ENCODE assay signal across 19 cellular contexts in genomic region chr1:2468540-2468939, GRCh38. TPM values are rescaled to one million over a fixed set of nuclear protein-coding genes. Genes with fewer than 3 reads are reported as not detected.
A peak's percentile ranks its signal among the peaks of the same experiment; 100 is the strongest.
DNase-seq lines count a peak whose midpoint lies in the region; ATAC-seq, FAIRE-seq and TF ChIP-seq lines count a peak whose summit lies in the region.
"Had no signal": no experiment of that assay in that cellular context is flagged by ENCODE, and none has a peak within 500 bp of the region (broad histone marks: within the 10 kb centered on the region; RNA-seq: fewer than 3 reads in every experiment).

No MANE protein-coding gene starts in this region.

- no TSS peak for BruUV-seq in Panc1 (replicated peaks; lab: Mats Ljungman, UMichigan)

- in situ Hi-C loops in Panc1 (cut with HindIII; ENCODE audit: low pct_unique_long_range_greater_than_20kb, low sequenced_read_pairs): no loop called here

- CTCF ChIA-PET in A549 (lab: Yijun Ruan, JAX) (interaction anchor here (1.0 to 4.6 kb wide), 6 partner anchors 8 to 58 kb away, joined by 3 to 27 read pairs (median 4); no protein-coding TSS in a partner anchor), GM10248 (lab: Yijun Ruan, JAX) (no interaction called here), Panc1 (lab: Charles Lee) (interaction anchor here (0.6 kb wide), 1 partner anchor 42 kb away, joined by 3 read pairs; no protein-coding TSS in a partner anchor)

- POLR2A ChIA-PET in A549 (lab: Yijun Ruan, JAX) (no interaction called here), GM10248 (lab: Yijun Ruan, JAX) (no interaction called here), Panc1 (lab: Charles Lee) (no interaction called here)

- 35% methylated on average over 8 of the region's 10 CpGs for WGBS in A549 (ENCODE audit: missing lambda C conversion rate)

- intact Hi-C loops in Panc1 (cut with micrococcal nuclease; ENCODE audit: unreplicated experiment): loop anchor here (10.0 kb wide), 1 partner anchor 76 kb away; no protein-coding TSS in a partner anchor

- peaks cover 8% of the 10 kb centered on the region; the same call in 2 of the 3 replicates for H3K4me1 ChIP-seq in A549
- peaks cover 91% of the 10 kb centered on the region for H3K4me1 ChIP-seq in Panc1 (ENCODE audit: control insufficient read depth, insufficient read depth, low read length)
- no peaks in the 10 kb centered on the region for H3K4me1 ChIP-seq in endocrine pancreas (ENCODE audit: control insufficient read depth, insufficient read depth, low read length)
- H3K4me1 ChIP-seq: HAP-1, SJCRH30 had no signal

- no peak for TF ChIP-seq EP300 in A549 (IDR thresholded peaks at IDR 0.05)

- H3K9me3 ChIP-seq in A549: no peaks in the 10 kb centered on the region
- no peaks in the 10 kb centered on the region for H3K9me3 ChIP-seq in Panc1 (ENCODE audit: control insufficient read depth, insufficient read depth, low read depth, low read length)
- H3K9me3 ChIP-seq in endocrine pancreas (ENCODE audit: control insufficient read depth, low read length): no peaks in the 10 kb centered on the region
- H3K9me3 ChIP-seq: HAP-1, SJCRH30 had no signal

- no peaks in the 10 kb centered on the region for H3K27me3 ChIP-seq in Panc1 (ENCODE audit: control insufficient read depth, insufficient read depth, low read length)
- H3K27me3 ChIP-seq in endocrine pancreas (ENCODE audit: control insufficient read depth, insufficient read depth, low read length): no peaks in the 10 kb centered on the region

- H3K4me3 ChIP-seq in A549 (no peak overlapping the region), Panc1 (ENCODE audit: low read depth in 2 of 2, low read length in 2 of 2) (peak overlapping the region; percentile 51 to 67), endocrine pancreas (ENCODE audit: control insufficient read depth, insufficient read depth, low read length) (peak overlapping the region; percentile 22)
- H3K4me3 ChIP-seq: HAP-1, K562, SJCRH30 had no signal

- ATAC-seq in A549 (peak; percentile 14 to 43; a peak in 3 of 6 replicates), Panc1 (peak; percentile 20)
- ATAC-seq: T-helper 17 cell had no signal

- no peak overlapping the region for H3K4me2 ChIP-seq in A549

- no peak overlapping the region for H3K27ac ChIP-seq in A549
- H3K27ac ChIP-seq in Panc1 (ENCODE audit: low read length): peak overlapping the region; percentile 71
- H3K27ac ChIP-seq: SJCRH30 had no signal

- no peak for TF ChIP-seq POLR2A in A549 (IDR thresholded peaks at IDR 0.05; ENCODE audit: low read length)

- H3K36me3 ChIP-seq in Panc1 (ENCODE audit: control insufficient read depth, insufficient read depth, low read length): no peaks in the 10 kb centered on the region
- H3K36me3 ChIP-seq in endocrine pancreas (ENCODE audit: control insufficient read depth, insufficient read depth, low read length): no peaks in the 10 kb centered on the region
- H3K36me3 ChIP-seq: HAP-1, SJCRH30 had no signal

- no peak for FAIRE-seq in A549 (lab: Jason Lieb, UNC)
- FAIRE-seq: K562 had no signal

- DNase-seq in A549 (ENCODE audit: low read depth in 1 of 2, low spot score in 1 of 2): peak in 1 of 2 experiments; percentile 37
- peak; percentile 44 for DNase-seq in GM10248 (ENCODE audit: extremely low spot score)
- no peak for DNase-seq in Panc1 (ENCODE audit: low read depth, low spot score)
- DNase-seq in NCI-H524 treated with DMSO at 0.1 percent for 48 hours (lab: John Stamatoyannopoulos, UW): no peak
- DNase-seq in A172 (ENCODE audit: low spot score): no peak
- no peak for DNase-seq in inferior parietal cortex (ENCODE audit: extremely low spot score)
- DNase-seq: COR-L47, DMS153, EL, NCI-H1105 treated with DMSO at 0.1 percent for 48 hours, NCI-H1694, NCI-H2107, NCI-H510A, NCI-H774 had no signal

- peak in 1 of 2 experiments; percentile 26; a peak in 1 of 5 replicates for TF ChIP-seq RAD21 in A549 (conservative IDR thresholded peaks at IDR 0.05 in 1 of 2, IDR thresholded peaks at IDR 0.05 in 1 of 2)

- peak overlapping the region; percentile 50 for H3K9ac ChIP-seq in endocrine pancreas (ENCODE audit: control insufficient read depth, insufficient read depth, low read length)

- TF ChIP-seq CTCF in A549 (IDR thresholded peaks at IDR 0.05) (no peak), GM10248 (IDR thresholded peaks at IDR 0.05; ENCODE audit: control extremely low read depth, extremely low read depth, low read depth, missing control alignments) (no peak), Panc1 (IDR thresholded peaks at IDR 0.05) (no peak; the same call in 1 of the 2 replicates)

TF ChIP-seq in A549, 52 proteins besides CTCF, POLR2A, EP300 and RAD21:
- TF ChIP-seq ZSCAN20 (CRISPR knock-in tag; IDR thresholded peaks at IDR 0.05) (no peak), HEYL (CRISPR knock-in tag; IDR thresholded peaks at IDR 0.05) (no peak)
- TF ChIP-seq, protein P1, sequence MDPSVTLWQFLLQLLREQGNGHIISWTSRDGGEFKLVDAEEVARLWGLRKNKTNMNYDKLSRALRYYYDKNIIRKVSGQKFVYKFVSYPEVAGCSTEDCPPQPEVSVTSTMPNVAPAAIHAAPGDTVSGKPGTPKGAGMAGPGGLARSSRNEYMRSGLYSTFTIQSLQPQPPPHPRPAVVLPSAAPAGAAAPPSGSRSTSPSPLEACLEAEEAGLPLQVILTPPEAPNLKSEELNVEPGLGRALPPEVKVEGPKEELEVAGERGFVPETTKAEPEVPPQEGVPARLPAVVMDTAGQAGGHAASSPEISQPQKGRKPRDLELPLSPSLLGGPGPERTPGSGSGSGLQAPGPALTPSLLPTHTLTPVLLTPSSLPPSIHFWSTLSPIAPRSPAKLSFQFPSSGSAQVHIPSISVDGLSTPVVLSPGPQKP (IDR thresholded peaks at IDR 0.05; ENCODE audit: low read depth, low read length): no peak
- TF ChIP-seq, protein P2, sequence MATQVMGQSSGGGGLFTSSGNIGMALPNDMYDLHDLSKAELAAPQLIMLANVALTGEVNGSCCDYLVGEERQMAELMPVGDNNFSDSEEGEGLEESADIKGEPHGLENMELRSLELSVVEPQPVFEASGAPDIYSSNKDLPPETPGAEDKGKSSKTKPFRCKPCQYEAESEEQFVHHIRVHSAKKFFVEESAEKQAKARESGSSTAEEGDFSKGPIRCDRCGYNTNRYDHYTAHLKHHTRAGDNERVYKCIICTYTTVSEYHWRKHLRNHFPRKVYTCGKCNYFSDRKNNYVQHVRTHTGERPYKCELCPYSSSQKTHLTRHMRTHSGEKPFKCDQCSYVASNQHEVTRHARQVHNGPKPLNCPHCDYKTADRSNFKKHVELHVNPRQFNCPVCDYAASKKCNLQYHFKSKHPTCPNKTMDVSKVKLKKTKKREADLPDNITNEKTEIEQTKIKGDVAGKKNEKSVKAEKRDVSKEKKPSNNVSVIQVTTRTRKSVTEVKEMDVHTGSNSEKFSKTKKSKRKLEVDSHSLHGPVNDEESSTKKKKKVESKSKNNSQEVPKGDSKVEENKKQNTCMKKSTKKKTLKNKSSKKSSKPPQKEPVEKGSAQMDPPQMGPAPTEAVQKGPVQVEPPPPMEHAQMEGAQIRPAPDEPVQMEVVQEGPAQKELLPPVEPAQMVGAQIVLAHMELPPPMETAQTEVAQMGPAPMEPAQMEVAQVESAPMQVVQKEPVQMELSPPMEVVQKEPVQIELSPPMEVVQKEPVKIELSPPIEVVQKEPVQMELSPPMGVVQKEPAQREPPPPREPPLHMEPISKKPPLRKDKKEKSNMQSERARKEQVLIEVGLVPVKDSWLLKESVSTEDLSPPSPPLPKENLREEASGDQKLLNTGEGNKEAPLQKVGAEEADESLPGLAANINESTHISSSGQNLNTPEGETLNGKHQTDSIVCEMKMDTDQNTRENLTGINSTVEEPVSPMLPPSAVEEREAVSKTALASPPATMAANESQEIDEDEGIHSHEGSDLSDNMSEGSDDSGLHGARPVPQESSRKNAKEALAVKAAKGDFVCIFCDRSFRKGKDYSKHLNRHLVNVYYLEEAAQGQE (IDR thresholded peaks at IDR 0.05): no peak

RNA-seq across cellular contexts. Expression of gene PLCH2, which starts 7.5 kb away (rescaled TPM):
- 0.10 and 0.16 TPM in 2 replicates for polyA plus RNA-seq in A549 (2011; rRNA removed)
- 0.49 and 0.61 TPM in 2 replicates for polyA plus RNA-seq in A549 (2012; cell fraction: cytosol; rRNA removed)
- polyA plus RNA-seq in A549 (2012; cell fraction: nucleus; rRNA removed): 1.8 and 2.8 TPM in 2 replicates
- polyA plus RNA-seq in A549 (2017; fragmentation: RNase III; extraction: RNeasy Plus Mini Kit Qiagen cat#74134 plus additional on column Dnase treatment): 0.18 to 0.44 TPM (median 0.21 TPM) in 3 replicates
- polyA minus RNA-seq in A549 (2011; rRNA and poly(A)+ RNA removed): 0.29 and 0.44 TPM in 2 replicates
- 41.2 TPM for total RNA-seq in Panc1 (2021; ENCODE audit: unreplicated experiment)
- polyA plus RNA-seq in Panc1 (2012; ENCODE audit: insufficient read length): 69.7 TPM
- total RNA-seq in A172 (2014; rRNA removed; shearing (Covaris generic)): 0.05 TPM in 1 of 2 replicates, not detected in the other
- polyA plus RNA-seq: K562 had no signal

RNA-seq across cellular contexts. Expression of gene PEX10, which starts 56.2 kb away (rescaled TPM):
- polyA plus RNA-seq in A549 (2011; rRNA removed) (12.3 and 12.6 TPM in 2 replicates), A549 (2017; fragmentation: RNase III; extraction: RNeasy Plus Mini Kit Qiagen cat#74134 plus additional on column Dnase treatment) (20.2 to 22.1 TPM (median 20.7 TPM) in 3 replicates)
- polyA plus RNA-seq in A549 (2012; cell fraction: cytosol; rRNA removed): 21.6 and 29.6 TPM in 2 replicates
- polyA plus RNA-seq in A549 (2012; cell fraction: nucleus; rRNA removed): 26.0 and 36.7 TPM in 2 replicates
- 9.0 and 12.7 TPM in 2 replicates for polyA minus RNA-seq in A549 (2011; rRNA and poly(A)+ RNA removed)
- total RNA-seq in Panc1 (2021; ENCODE audit: unreplicated experiment): 49.8 TPM
- 69.0 TPM for polyA plus RNA-seq in Panc1 (2012; ENCODE audit: insufficient read length)
- total RNA-seq in A172 (2014; rRNA removed; shearing (Covaris generic)): 17.0 and 24.0 TPM in 2 replicates

RNA-seq across cellular contexts. Expression of gene PANK4, which starts 57.9 kb away (rescaled TPM):
- 8.1 and 8.3 TPM in 2 replicates for polyA plus RNA-seq in A549 (2011; rRNA removed)
- 14.2 and 14.9 TPM in 2 replicates for polyA plus RNA-seq in A549 (2012; cell fraction: cytosol; rRNA removed)
- 61.3 and 73.3 TPM in 2 replicates for polyA plus RNA-seq in A549 (2012; cell fraction: nucleus; rRNA removed)
- polyA plus RNA-seq in A549 (2017; fragmentation: RNase III; extraction: RNeasy Plus Mini Kit Qiagen cat#74134 plus additional on column Dnase treatment): 13.4 to 16.1 TPM (median 13.8 TPM) in 3 replicates
- polyA minus RNA-seq in A549 (2011; rRNA and poly(A)+ RNA removed): 13.1 and 27.0 TPM in 2 replicates
- total RNA-seq in Panc1 (2021; ENCODE audit: unreplicated experiment): 35.9 TPM
- 26.7 TPM for polyA plus RNA-seq in Panc1 (2012; ENCODE audit: insufficient read length)
- 6.5 and 7.7 TPM in 2 replicates for total RNA-seq in A172 (2014; rRNA removed; shearing (Covaris generic))

Comparison
In these comparisons a context has a peak if more than half of its experiments do, and no peak if none do; other contexts are left out.
1. RNA of gene PLCH2, which starts 7.5 kb away (total RNA-seq): 41.2 TPM in Panc1 (single experiment); 0.05 TPM in A172; every median in the first group is over 10 times any median in the second.